16 cellular contexts compared by ENCODE assay signal in the genomic region with DNA sequence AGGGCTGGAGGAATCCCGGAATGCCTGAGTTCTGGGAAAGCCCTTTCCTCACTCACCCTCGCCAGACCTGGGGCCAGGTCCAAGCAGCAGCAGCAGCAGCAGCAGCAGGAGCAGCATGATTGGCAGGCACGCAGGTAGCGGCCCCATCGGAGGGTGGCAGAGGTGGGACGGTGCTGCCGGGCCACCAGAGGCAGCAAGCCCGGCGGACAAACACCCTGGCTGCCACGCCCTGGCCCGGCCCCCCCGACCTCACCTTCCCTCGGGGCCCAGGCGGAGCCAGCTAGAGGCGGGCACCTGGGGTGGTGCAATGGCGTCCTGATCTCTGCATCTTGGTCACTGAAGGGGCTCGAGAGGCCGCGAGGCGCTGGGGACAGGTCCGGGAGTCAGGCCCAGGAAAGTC.
DNase-seq lines count a peak whose midpoint lies in the region; ATAC-seq and TF ChIP-seq lines count a peak whose summit lies in the region.
"Had no signal": no experiment of that assay in that cellular context is flagged by ENCODE, and none has a peak within 500 bp of the region (broad histone marks: within the 10 kb centered on the region; RNA-seq: fewer than 3 reads in every experiment).

No MANE protein-coding gene starts in this region.

- H3K36me3 ChIP-seq in H7 (replicated peaks; ENCODE audit: control insufficient read depth, insufficient read depth, low read length): no peaks in the 10 kb centered on the region
- no peaks in the 10 kb centered on the region for H3K36me3 ChIP-seq in ectodermal cell (ENCODE audit: control insufficient read depth, insufficient read depth, low read length)
- H3K36me3 ChIP-seq in mesenchymal stem cell (ENCODE audit: control insufficient read depth in 1 of 2, insufficient read depth in 2 of 2, low read depth in 1 of 2, low read length in 2 of 2): peaks cover 0 to 3% of the 10 kb centered on the region in 2 experiments
- H3K36me3 ChIP-seq in psoas muscle (ENCODE audit: insufficient read depth in 1 of 2, low read depth in 1 of 2): no peaks in the 10 kb centered on the region

- H3K4me1 ChIP-seq in ectodermal cell (ENCODE audit: control insufficient read depth, insufficient read depth, low read length): no peaks in the 10 kb centered on the region
- H3K4me1 ChIP-seq in mesenchymal stem cell (ENCODE audit: control insufficient read depth, insufficient read depth, low read depth, low read length): peaks cover 4% of the 10 kb centered on the region
- no peaks in the 10 kb centered on the region for H3K4me1 ChIP-seq in psoas muscle

- peak overlapping the region in 1 of 2 experiments; percentile 71 for H3K14ac ChIP-seq in mesenchymal stem cell (ENCODE audit: low read length in 2 of 2)

- H3K36me3 Mint-ChIP-seq in CD14-positive monocyte: peaks cover 56 to 71% of the 10 kb centered on the region in 2 donors

- peaks cover 0 to 3% (median 0%) of the 10 kb centered on the region in 3 donors for H3K27me3 Mint-ChIP-seq in CD14-positive monocyte (ENCODE audit: low read depth in 3 of 3)
- H3K27me3 Mint-ChIP-seq: B cell; naive thymus-derived CD8-positive, alpha-beta T cell; T-helper 17 cell had no signal

- H3K18ac ChIP-seq in mesenchymal stem cell (ENCODE audit: low read depth in 1 of 2, low read length in 2 of 2): peak overlapping the region in 1 of 2 experiments; percentile 76

- H2BK5ac ChIP-seq in mesenchymal stem cell (ENCODE audit: low read depth, low read length, poor library complexity, severe bottlenecking): no peak overlapping the region

- no peak overlapping the region for H4K91ac ChIP-seq in mesenchymal stem cell (ENCODE audit: low read length)

- no peak overlapping the region for H3K9ac ChIP-seq in mesenchymal stem cell (ENCODE audit: low read length)

- peak overlapping the region in 1 of 2 experiments; percentile 89 for H3K23ac ChIP-seq in mesenchymal stem cell (ENCODE audit: low read length in 2 of 2)

- no peaks in the 10 kb centered on the region; the same call in 1 of the 2 replicates for H3K27me3 ChIP-seq in H7 (ENCODE audit: control insufficient read depth, insufficient read depth, low read length)
- H3K27me3 ChIP-seq in ectodermal cell (ENCODE audit: control insufficient read depth, insufficient read depth, low read length, poor library complexity, severe bottlenecking): peaks cover 16% of the 10 kb centered on the region
- H3K27me3 ChIP-seq in mesenchymal stem cell (ENCODE audit: control insufficient read depth in 1 of 2, insufficient read depth in 1 of 2, low read length in 2 of 2): peaks cover 0 to 21% of the 10 kb centered on the region in 2 experiments
- no peaks in the 10 kb centered on the region for H3K27me3 ChIP-seq in psoas muscle (ENCODE audit: insufficient read depth in 3 of 3, low read length in 2 of 3)

- peak overlapping the region in 1 of 2 experiments; percentile 71 for H2BK12ac ChIP-seq in mesenchymal stem cell (ENCODE audit: low read length in 2 of 2)

- no peak overlapping the region for H4K8ac ChIP-seq in mesenchymal stem cell (ENCODE audit: low read length)

- H3K9me3 ChIP-seq in ectodermal cell (ENCODE audit: control insufficient read depth, low read length) (no peaks in the 10 kb centered on the region), mesenchymal stem cell (ENCODE audit: control insufficient read depth, low read length) (no peaks in the 10 kb centered on the region), psoas muscle (no peaks in the 10 kb centered on the region)

- H3K4me2 ChIP-seq in mesenchymal stem cell (ENCODE audit: low read length, poor library complexity, severe bottlenecking): no peak overlapping the region

- H2AK5ac ChIP-seq in mesenchymal stem cell (ENCODE audit: low read length, severe bottlenecking): no peak overlapping the region

- no peak overlapping the region for H2AFZ ChIP-seq in mesenchymal stem cell (ENCODE audit: low read depth, low read length)

- H2BK15ac ChIP-seq in mesenchymal stem cell (ENCODE audit: low read depth, poor library complexity, severe bottlenecking): peak overlapping the region; percentile 33

- H3K27ac ChIP-seq in ectodermal cell (ENCODE audit: insufficient read depth, low read depth, low read length, poor library complexity, severe bottlenecking): no peak overlapping the region
- H3K27ac ChIP-seq in mesenchymal stem cell (ENCODE audit: low read length, poor library complexity, severe bottlenecking): no peak overlapping the region
- H3K27ac ChIP-seq in psoas muscle: no peak overlapping the region

- H3K4ac ChIP-seq in mesenchymal stem cell (ENCODE audit: low read depth in 1 of 2, low read length in 2 of 2): no peak overlapping the region

- ATAC-seq in HG03469 (IDR thresholded peaks at IDR 0.05; ENCODE audit: unreplicated experiment) (no peak), psoas muscle (no peak)
- ATAC-seq: left lobe of liver; naive thymus-derived CD8-positive, alpha-beta T cell; T-helper 17 cell had no signal

- H3K4me1 Mint-ChIP-seq in CD14-positive monocyte: peaks cover 25% of the 10 kb centered on the region
- H3K4me1 Mint-ChIP-seq: B cell had no signal

- intact Hi-C loops in CD14-positive monocyte (cut with micrococcal nuclease): no loop called here
- intact Hi-C loops in head of caudate nucleus (cut with DNase I): no loop called here
- intact Hi-C loops in psoas muscle (cut with DNase I): no loop called here

- no peak for TF ChIP-seq CTCF in CD14-positive monocyte (IDR thresholded peaks at IDR 0.05)
- no peak for TF ChIP-seq CTCF in psoas muscle (IDR thresholded peaks at IDR 0.05)

- no peak for DNase-seq in CD14-positive monocyte (ENCODE audit: low spot score)
- peak; percentile 87 for DNase-seq in H7
- no peak for DNase-seq in mesenchymal stem cell
- no peak for DNase-seq in foreskin melanocyte
- no peak for DNase-seq in head of caudate nucleus
- DNase-seq in psoas muscle: no peak
- DNase-seq: activated effector memory CD4-positive, alpha-beta T cell treated with Interleukin-2 at 50 U/mL for 16 hours; cortex of kidney; GOT3; naive thymus-derived CD8-positive, alpha-beta T cell; SHP77; T-helper 17 cell had no signal

- H3K79me1 ChIP-seq in mesenchymal stem cell (replicated peaks; ENCODE audit: low read length, poor library complexity, severe bottlenecking): no peaks in the 10 kb centered on the region

- H3K27ac Mint-ChIP-seq in CD14-positive monocyte: peak overlapping the region in 6 of 7 donors; percentile 42 to 90 (median 83)
- H3K27ac Mint-ChIP-seq: B cell had no signal

- H3K9me3 Mint-ChIP-seq in CD14-positive monocyte: no peaks in the 10 kb centered on the region
- H3K9me3 Mint-ChIP-seq: naive thymus-derived CD8-positive, alpha-beta T cell had no signal

- 6 to 7% methylated on average over 21 of the region's 21 CpGs for WGBS in ectodermal cell, 2 experiments
- 8% methylated on average over 19 of the region's 21 CpGs for WGBS in mesenchymal stem cell
- WGBS in psoas muscle, 3 donors: 56 to 61% (median 59%) methylated on average over 21 of the region's 21 CpGs

- H3K4me3 ChIP-seq in H7 (ENCODE audit: insufficient read depth, low read depth, low read length) (peak overlapping the region; percentile 52), ectodermal cell (ENCODE audit: insufficient read depth, low read depth, low read length) (peak overlapping the region; percentile 10), mesenchymal stem cell (ENCODE audit: insufficient read depth in 1 of 2, low read depth in 1 of 2, low read length in 2 of 2) (no peak overlapping the region), psoas muscle (no peak overlapping the region)

- no peak overlapping the region for H3K4me3 Mint-ChIP-seq in CD14-positive monocyte
- H3K4me3 Mint-ChIP-seq: B cell; naive thymus-derived CD8-positive, alpha-beta T cell; T-helper 17 cell had no signal

- H2BK120ac ChIP-seq in mesenchymal stem cell (ENCODE audit: low read depth, low read length): no peak overlapping the region

Comparison
In these comparisons a context has a peak if more than half of its experiments do, and no peak if none do; other contexts are left out.
1. H3K4me3 ChIP-seq: peak in H7 (single experiment) and ectodermal cell (single experiment); none in mesenchymal stem cell (0 of 2) and psoas muscle (single experiment).